11 cellular contexts compared by ENCODE assay signal in the genomic region with DNA sequence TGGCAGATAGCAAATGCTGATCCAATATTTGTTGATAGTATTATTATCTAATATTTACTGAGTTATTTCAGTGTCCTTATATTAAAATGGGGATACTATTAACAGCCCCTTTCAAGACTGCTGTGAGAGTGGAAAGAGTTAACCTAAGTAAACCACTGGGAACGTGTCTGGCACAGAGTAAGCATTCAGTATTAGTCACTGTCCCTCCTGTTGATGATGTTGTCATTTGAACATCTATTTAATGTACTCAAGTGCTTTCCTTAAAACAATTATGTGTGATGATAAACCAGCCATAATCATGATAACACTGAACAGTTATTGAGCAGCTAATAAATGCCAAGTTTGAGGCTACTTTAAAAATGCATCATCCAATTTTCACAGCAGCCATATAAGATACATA.
"Had no signal": no experiment of that assay in that cellular context is flagged by ENCODE, and none has a peak within 500 bp of the region (broad histone marks: within the 10 kb centered on the region; RNA-seq: fewer than 3 reads in every experiment).

No MANE protein-coding gene starts in this region.

- H3K9me3 Mint-ChIP-seq: neural progenitor cell had no signal

- DNase-seq: activated CD4-positive, alpha-beta T cell treated with anti-CD3 and anti-CD28 coated beads, Interleukin-2, amount 10 ng/mL, durations not matched to agents 7 days and 5 days; activated effector memory CD4-positive, alpha-beta T cell treated with Interleukin-2 at 50 U/mL for 16 hours; activated naive CD4-positive, alpha-beta T cell treated with anti-CD3 and anti-CD28 coated beads, Interleukin-2, amount 50 U/mL, for 16 hours; dorsolateral prefrontal cortex; erythroblast; gastrocnemius medialis; heart right ventricle; stimulated activated CD4-positive, alpha-beta T cell treated with anti-CD3 and anti-CD28 coated beads, Interleukin-4, amount 100 ng/mL, for 1 hour; stimulated activated naive CD4-positive, alpha-beta T cell; transverse colon had no signal

- H3K4me3 Mint-ChIP-seq: activated CD4-positive, alpha-beta T cell treated with anti-CD3 and anti-CD28 coated beads, Interleukin-2, amount 10 ng/mL, durations not matched to agents 7 days and 5 days; neural progenitor cell had no signal

- ATAC-seq: gastrocnemius medialis, heart right ventricle had no signal

- H3K36me3 Mint-ChIP-seq: neural progenitor cell had no signal

- H3K27ac Mint-ChIP-seq: activated CD4-positive, alpha-beta T cell treated with anti-CD3 and anti-CD28 coated beads, Interleukin-2, amount 10 ng/mL, durations not matched to agents 7 days and 5 days; neural progenitor cell had no signal
